In the genomic region with DNA sequence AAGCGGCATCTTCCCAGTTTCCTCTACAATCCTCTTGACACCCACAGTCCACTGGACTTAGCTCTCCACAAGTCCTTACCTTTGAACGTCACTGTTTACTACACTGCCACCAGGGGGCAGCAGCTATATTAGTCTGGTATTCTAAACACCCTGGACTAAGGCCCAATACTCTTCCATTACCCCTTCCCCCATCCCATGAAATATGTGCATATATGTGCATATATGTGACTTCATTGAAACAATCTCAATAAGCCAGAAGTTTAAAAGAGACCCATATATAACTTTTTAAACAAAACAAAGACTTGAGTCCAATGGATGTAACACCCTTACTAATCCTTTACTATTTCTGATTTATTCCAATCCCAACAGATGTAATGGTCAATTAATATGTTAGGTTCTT, we compare ENCODE assay signal across 1 cellular context.
TF ChIP-seq lines count a peak whose summit lies in the region.

No MANE protein-coding gene starts in this region.

TF ChIP-seq in HCT116, 20 proteins besides CTCF, POLR2A, EP300 and RAD21 (continued from another document):
- TF ChIP-seq, protein P1, sequence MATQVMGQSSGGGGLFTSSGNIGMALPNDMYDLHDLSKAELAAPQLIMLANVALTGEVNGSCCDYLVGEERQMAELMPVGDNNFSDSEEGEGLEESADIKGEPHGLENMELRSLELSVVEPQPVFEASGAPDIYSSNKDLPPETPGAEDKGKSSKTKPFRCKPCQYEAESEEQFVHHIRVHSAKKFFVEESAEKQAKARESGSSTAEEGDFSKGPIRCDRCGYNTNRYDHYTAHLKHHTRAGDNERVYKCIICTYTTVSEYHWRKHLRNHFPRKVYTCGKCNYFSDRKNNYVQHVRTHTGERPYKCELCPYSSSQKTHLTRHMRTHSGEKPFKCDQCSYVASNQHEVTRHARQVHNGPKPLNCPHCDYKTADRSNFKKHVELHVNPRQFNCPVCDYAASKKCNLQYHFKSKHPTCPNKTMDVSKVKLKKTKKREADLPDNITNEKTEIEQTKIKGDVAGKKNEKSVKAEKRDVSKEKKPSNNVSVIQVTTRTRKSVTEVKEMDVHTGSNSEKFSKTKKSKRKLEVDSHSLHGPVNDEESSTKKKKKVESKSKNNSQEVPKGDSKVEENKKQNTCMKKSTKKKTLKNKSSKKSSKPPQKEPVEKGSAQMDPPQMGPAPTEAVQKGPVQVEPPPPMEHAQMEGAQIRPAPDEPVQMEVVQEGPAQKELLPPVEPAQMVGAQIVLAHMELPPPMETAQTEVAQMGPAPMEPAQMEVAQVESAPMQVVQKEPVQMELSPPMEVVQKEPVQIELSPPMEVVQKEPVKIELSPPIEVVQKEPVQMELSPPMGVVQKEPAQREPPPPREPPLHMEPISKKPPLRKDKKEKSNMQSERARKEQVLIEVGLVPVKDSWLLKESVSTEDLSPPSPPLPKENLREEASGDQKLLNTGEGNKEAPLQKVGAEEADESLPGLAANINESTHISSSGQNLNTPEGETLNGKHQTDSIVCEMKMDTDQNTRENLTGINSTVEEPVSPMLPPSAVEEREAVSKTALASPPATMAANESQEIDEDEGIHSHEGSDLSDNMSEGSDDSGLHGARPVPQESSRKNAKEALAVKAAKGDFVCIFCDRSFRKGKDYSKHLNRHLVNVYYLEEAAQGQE (IDR thresholded peaks at IDR 0.05; ENCODE audit: low read depth): no peak
- TF ChIP-seq SRF (IDR thresholded peaks at IDR 0.05; ENCODE audit: low read depth) (no peak), ZFX (IDR thresholded peaks at IDR 0.05) (no peak), EZH2 (IDR thresholded peaks at IDR 0.05) (no peak), POLR2AphosphoS5 (IDR thresholded peaks at IDR 0.05; ENCODE audit: low read depth, low read length) (no peak)
- TF ChIP-seq, protein P2, sequence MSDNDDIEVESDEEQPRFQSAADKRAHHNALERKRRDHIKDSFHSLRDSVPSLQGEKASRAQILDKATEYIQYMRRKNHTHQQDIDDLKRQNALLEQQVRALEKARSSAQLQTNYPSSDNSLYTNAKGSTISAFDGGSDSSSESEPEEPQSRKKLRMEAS (IDR thresholded peaks at IDR 0.05): no peak
- TF ChIP-seq, protein P3, sequence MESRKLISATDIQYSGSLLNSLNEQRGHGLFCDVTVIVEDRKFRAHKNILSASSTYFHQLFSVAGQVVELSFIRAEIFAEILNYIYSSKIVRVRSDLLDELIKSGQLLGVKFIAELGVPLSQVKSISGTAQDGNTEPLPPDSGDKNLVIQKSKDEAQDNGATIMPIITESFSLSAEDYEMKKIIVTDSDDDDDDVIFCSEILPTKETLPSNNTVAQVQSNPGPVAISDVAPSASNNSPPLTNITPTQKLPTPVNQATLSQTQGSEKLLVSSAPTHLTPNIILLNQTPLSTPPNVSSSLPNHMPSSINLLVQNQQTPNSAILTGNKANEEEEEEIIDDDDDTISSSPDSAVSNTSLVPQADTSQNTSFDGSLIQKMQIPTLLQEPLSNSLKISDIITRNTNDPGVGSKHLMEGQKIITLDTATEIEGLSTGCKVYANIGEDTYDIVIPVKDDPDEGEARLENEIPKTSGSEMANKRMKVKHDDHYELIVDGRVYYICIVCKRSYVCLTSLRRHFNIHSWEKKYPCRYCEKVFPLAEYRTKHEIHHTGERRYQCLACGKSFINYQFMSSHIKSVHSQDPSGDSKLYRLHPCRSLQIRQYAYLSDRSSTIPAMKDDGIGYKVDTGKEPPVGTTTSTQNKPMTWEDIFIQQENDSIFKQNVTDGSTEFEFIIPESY (IDR thresholded peaks at IDR 0.05; ENCODE audit: extremely low read depth, insufficient replicate concordance, low read length): no peak
- TF ChIP-seq, protein P4, sequence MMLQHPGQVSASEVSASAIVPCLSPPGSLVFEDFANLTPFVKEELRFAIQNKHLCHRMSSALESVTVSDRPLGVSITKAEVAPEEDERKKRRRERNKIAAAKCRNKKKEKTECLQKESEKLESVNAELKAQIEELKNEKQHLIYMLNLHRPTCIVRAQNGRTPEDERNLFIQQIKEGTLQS (IDR thresholded peaks at IDR 0.05): no peak
TF ChIP-seq in HCT116: peak in this region for 0.
